19 cellular contexts compared by ENCODE assay signal in genomic region chr4:180640193-180640592, GRCh38.
DNase-seq lines count a peak whose midpoint lies in the region; ATAC-seq and TF ChIP-seq lines count a peak whose summit lies in the region.
"Had no signal": no experiment of that assay in that cellular context is flagged by ENCODE, and none has a peak within 500 bp of the region (broad histone marks: within the 10 kb centered on the region; RNA-seq: fewer than 3 reads in every experiment).

No MANE protein-coding gene starts in this region.

- ATAC-seq in heart right ventricle (no peak), GM21786 (IDR thresholded peaks at IDR 0.05; ENCODE audit: unreplicated experiment) (no peak)
- ATAC-seq: HepG2 had no signal

- 32% methylated on average over 2 of the region's 2 CpGs; no CpG with 5 or more reads in 1 of the 2 experiments for WGBS in endodermal cell (ENCODE audit: insufficient coverage in 1 of 2, insufficient read length in 1 of 2), 2 experiments
- WGBS in heart right ventricle, 2 donors: 38 to 54% methylated on average over 2 of the region's 2 CpGs
- WGBS in suprapubic skin: 59% methylated on average over 2 of the region's 2 CpGs

- no peak overlapping the region for H3K4me3 ChIP-seq in HUES6 (ENCODE audit: low read depth, low read length)
- H3K4me3 ChIP-seq in endodermal cell (ENCODE audit: low read length): no peak overlapping the region
- no peak overlapping the region for H3K4me3 ChIP-seq in heart right ventricle
- H3K4me3 ChIP-seq in suprapubic skin: no peak overlapping the region
- H3K4me3 ChIP-seq: BLaER1, GM23248 had no signal

- TF ChIP-seq EP300 in suprapubic skin (IDR thresholded peaks at IDR 0.05): no peak

- no peaks in the 10 kb centered on the region for H3K9me3 ChIP-seq in HUES6 (ENCODE audit: control insufficient read depth, insufficient read depth, low read depth, low read length)
- H3K9me3 ChIP-seq in endodermal cell (ENCODE audit: control insufficient read depth, low read length): no peaks in the 10 kb centered on the region
- no peaks in the 10 kb centered on the region for H3K9me3 ChIP-seq in heart right ventricle
- no peaks in the 10 kb centered on the region for H3K9me3 ChIP-seq in suprapubic skin
- H3K9me3 ChIP-seq: BLaER1 had no signal

- H3K4me3 Mint-ChIP-seq in endodermal cell: no peak overlapping the region
- H3K4me3 Mint-ChIP-seq: CD14-positive monocyte; CD4-positive, alpha-beta memory T cell; H9; IgD-negative memory B cell had no signal

- TF ChIP-seq CTCF in endodermal cell (conservative IDR thresholded peaks at IDR 0.05) (no peak), heart right ventricle (IDR thresholded peaks at IDR 0.05) (no peak), suprapubic skin (IDR thresholded peaks at IDR 0.05) (no peak)

- H3K27me3 Mint-ChIP-seq in endodermal cell (ENCODE audit: insufficient read depth): no peaks in the 10 kb centered on the region
- H3K27me3 Mint-ChIP-seq: CD4-positive, alpha-beta memory T cell had no signal

- H3K4me1 ChIP-seq in HUES6 (ENCODE audit: control insufficient read depth, insufficient read depth, low read length) (peaks cover 16% of the 10 kb centered on the region), endodermal cell (ENCODE audit: control insufficient read depth, insufficient read depth, low read length) (no peaks in the 10 kb centered on the region), heart right ventricle (no peaks in the 10 kb centered on the region), suprapubic skin (no peaks in the 10 kb centered on the region)
- H3K4me1 ChIP-seq: BLaER1 had no signal

- H3K27me3 ChIP-seq in HUES6 (ENCODE audit: control insufficient read depth, insufficient read depth, low read length) (no peaks in the 10 kb centered on the region), endodermal cell (ENCODE audit: control insufficient read depth, insufficient read depth, low read length, poor library complexity, severe bottlenecking) (no peaks in the 10 kb centered on the region), heart right ventricle (no peaks in the 10 kb centered on the region), suprapubic skin (no peaks in the 10 kb centered on the region)
- H3K27me3 ChIP-seq: BLaER1 had no signal

- no peaks in the 10 kb centered on the region for H3K36me3 ChIP-seq in HUES6 (ENCODE audit: control insufficient read depth, insufficient read depth, low read length)
- H3K36me3 ChIP-seq in endodermal cell (ENCODE audit: control insufficient read depth, insufficient read depth, low read length): no peaks in the 10 kb centered on the region
- H3K36me3 ChIP-seq in heart right ventricle: no peaks in the 10 kb centered on the region
- H3K36me3 ChIP-seq in suprapubic skin: no peaks in the 10 kb centered on the region
- H3K36me3 ChIP-seq: BLaER1 had no signal

- H3K9me3 Mint-ChIP-seq in endodermal cell: no peaks in the 10 kb centered on the region
- H3K9me3 Mint-ChIP-seq: CD14-positive monocyte, H9 had no signal

- TF ChIP-seq POLR2A in suprapubic skin (IDR thresholded peaks at IDR 0.05): no peak

- H3K27ac ChIP-seq in HUES6 (ENCODE audit: low read depth, low read length) (peak overlapping the region; percentile 7; the same call in 1 of the 2 replicates), endodermal cell (ENCODE audit: low read depth, low read length) (no peak overlapping the region), heart right ventricle (no peak overlapping the region), suprapubic skin (no peak overlapping the region)
- H3K27ac ChIP-seq: BLaER1, GM23248 had no signal

- intact Hi-C loops in heart right ventricle (cut with DNase I): no loop called here

- H3K27ac Mint-ChIP-seq in endodermal cell: no peak overlapping the region
- H3K27ac Mint-ChIP-seq: CD14-positive monocyte; CD4-positive, alpha-beta memory T cell; IgD-negative memory B cell had no signal

- DNase-seq in ELF-1 (ENCODE audit: low read depth, low spot score) (peak; percentile 83), endodermal cell (peak; percentile 48), iPS-NIHi7 (ENCODE audit: extremely low spot score) (peak; percentile 26), heart right ventricle (no peak), suprapubic skin (ENCODE audit: low spot score in 2 of 2) (no peak), cerebellum (ENCODE audit: low spot score) (no peak)
- DNase-seq: 8988T; CD4-positive, alpha-beta memory T cell; DMS153; DMS79; GF-D8; GM23248; H9 had no signal

- H3K9ac ChIP-seq in HUES6 (ENCODE audit: low read length) (no peak overlapping the region), endodermal cell (ENCODE audit: extremely low read depth, low read length, poor library complexity, severe bottlenecking) (no peak overlapping the region)
- H3K9ac ChIP-seq: BLaER1, GM23248 had no signal

- H3K4me1 Mint-ChIP-seq in endodermal cell: peaks cover 5% of the 10 kb centered on the region
- H3K4me1 Mint-ChIP-seq: CD14-positive monocyte; CD4-positive, alpha-beta memory T cell; IgD-negative memory B cell had no signal

- H3K36me3 Mint-ChIP-seq in endodermal cell (ENCODE audit: low read depth): no peaks in the 10 kb centered on the region
- H3K36me3 Mint-ChIP-seq: CD14-positive monocyte; CD4-positive, alpha-beta memory T cell; IgD-negative memory B cell had no signal

Comparison
In these comparisons a context has a peak if more than half of its experiments do, and no peak if none do; other contexts are left out.
1. DNase-seq: peak in ELF-1 (single experiment), endodermal cell (single experiment) and iPS-NIHi7 (single experiment); none in heart right ventricle (0 of 2), suprapubic skin (0 of 2) and cerebellum (single experiment).